1 cellular context compared by ENCODE assay signal in the genomic region with DNA sequence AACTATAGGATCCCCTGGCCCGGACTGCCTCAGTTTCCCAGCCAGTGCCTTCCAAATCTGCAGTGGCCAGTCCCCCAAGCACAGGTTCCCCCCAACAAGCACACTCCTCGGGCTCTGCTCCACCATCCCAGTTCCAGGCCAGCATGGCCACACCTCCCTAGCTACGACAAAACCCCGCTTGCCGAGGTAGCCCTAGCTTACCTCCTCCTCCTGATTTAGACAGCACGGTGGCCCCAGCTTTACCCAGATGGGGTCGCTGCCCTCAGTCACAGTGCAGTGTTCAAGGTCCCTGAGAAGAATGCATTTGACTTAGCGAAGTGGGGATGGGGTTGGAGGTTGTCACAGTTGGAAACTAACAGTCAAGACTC.
TF ChIP-seq lines count a peak whose summit lies in the region.

No MANE protein-coding gene starts in this region.

TF ChIP-seq in GM23338, 12 proteins besides CTCF, POLR2A, EP300 and RAD21 (continued from another document):
- TF ChIP-seq, protein P1, sequence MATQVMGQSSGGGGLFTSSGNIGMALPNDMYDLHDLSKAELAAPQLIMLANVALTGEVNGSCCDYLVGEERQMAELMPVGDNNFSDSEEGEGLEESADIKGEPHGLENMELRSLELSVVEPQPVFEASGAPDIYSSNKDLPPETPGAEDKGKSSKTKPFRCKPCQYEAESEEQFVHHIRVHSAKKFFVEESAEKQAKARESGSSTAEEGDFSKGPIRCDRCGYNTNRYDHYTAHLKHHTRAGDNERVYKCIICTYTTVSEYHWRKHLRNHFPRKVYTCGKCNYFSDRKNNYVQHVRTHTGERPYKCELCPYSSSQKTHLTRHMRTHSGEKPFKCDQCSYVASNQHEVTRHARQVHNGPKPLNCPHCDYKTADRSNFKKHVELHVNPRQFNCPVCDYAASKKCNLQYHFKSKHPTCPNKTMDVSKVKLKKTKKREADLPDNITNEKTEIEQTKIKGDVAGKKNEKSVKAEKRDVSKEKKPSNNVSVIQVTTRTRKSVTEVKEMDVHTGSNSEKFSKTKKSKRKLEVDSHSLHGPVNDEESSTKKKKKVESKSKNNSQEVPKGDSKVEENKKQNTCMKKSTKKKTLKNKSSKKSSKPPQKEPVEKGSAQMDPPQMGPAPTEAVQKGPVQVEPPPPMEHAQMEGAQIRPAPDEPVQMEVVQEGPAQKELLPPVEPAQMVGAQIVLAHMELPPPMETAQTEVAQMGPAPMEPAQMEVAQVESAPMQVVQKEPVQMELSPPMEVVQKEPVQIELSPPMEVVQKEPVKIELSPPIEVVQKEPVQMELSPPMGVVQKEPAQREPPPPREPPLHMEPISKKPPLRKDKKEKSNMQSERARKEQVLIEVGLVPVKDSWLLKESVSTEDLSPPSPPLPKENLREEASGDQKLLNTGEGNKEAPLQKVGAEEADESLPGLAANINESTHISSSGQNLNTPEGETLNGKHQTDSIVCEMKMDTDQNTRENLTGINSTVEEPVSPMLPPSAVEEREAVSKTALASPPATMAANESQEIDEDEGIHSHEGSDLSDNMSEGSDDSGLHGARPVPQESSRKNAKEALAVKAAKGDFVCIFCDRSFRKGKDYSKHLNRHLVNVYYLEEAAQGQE (IDR thresholded peaks at IDR 0.05; ENCODE audit: unreplicated experiment), result no peak
- TF ChIP-seq ZNF331 (CRISPR knock-in tag; IDR thresholded peaks at IDR 0.05; ENCODE audit: low read depth) (no peak), CREB1 (CRISPR knock-in tag; IDR thresholded peaks at IDR 0.05; ENCODE audit: low read depth) (no peak)
